ENCODE assay signal across 25 cellular contexts in the genomic region with DNA sequence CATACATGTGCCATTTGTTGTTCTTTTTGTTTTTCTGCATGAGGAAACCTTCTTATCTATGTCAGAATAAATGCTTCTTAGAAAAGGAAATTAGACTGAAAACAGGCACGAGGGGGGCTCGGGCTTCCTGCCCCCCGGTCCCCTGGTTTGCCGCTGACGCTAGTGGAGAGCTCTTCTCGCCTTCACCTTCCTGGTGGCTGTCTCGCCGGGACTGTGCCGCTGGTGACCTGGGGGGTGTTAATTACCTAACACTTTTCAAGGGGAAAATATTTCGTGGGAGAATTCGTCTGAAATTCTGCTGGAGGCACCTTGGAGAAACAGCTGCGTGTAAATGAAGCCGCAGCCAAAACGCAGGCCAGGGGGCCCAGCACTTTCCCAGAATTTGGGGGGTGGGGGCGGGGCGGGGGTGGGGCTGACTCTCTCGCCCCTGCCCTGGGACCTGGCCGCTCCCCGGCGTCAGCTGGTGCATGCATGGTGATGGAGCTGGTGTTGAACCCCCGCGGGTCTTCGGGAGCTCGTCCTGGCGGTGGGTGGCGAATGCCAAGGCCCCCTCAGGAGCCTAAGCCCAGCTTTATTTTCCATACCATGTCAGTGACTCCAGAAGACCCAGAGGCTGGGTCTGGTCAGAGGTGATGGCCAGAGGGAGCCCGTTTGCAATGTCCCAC.
"Had no signal": no experiment of that assay in that cellular context is flagged by ENCODE, and none has a peak within 500 bp of the region (broad histone marks: within the 10 kb centered on the region; RNA-seq: fewer than 3 reads in every experiment).

No MANE protein-coding gene starts in this region.

- H3K36me3 ChIP-seq: MG63, SJCRH30 had no signal

- DNase-seq: activated CD4-positive, alpha-beta T cell treated with anti-CD3 and anti-CD28 coated beads for 36 hours; activated CD4-positive, alpha-beta T cell treated with anti-CD3 and anti-CD28 coated beads, Interleukin-2, amount 10 ng/mL, durations not matched to agents 7 days and 5 days; activated CD4-positive, alpha-beta T cell treated with anti-CD3 and anti-CD28 coated beads, Interleukin-2, amount 50 U/mL, for 48 hours; activated CD4-positive, CD25-positive, alpha-beta regulatory T cell; activated CD8-positive, alpha-beta T cell treated with anti-CD3 and anti-CD28 coated beads, Interleukin-2, amount 10 ng/mL, durations not matched to agents 7 days and 5 days; activated naive CD4-positive, alpha-beta T cell treated with anti-CD3 and anti-CD28 coated beads, Interleukin-2, amount 10 ng/mL, durations not matched to agents 7 days and 5 days; activated naive CD8-positive, alpha-beta T cell treated with anti-CD3 and anti-CD28 coated beads, Interleukin-2, amount 50 U/mL, for 24 hours; activated T-cell treated with anti-CD3 and anti-CD28 coated beads, Interleukin-2, amount 50 U/mL, for 24 hours; anterior cingulate cortex; Kasumi-1; KG1; MG63; MV-4-11; NCI-H1092; NCI-H1436 treated with DMSO at 0.1 percent for 48 hours; NCI-H1694 treated with DMSO at 0.1 percent for 48 hours; NCI-H2029; NCI-H345; NCI-H524 treated with DMSO at 0.1 percent for 48 hours; SHP77; SJCRH30; T1000; WERI-Rb-1 had no signal

- ATAC-seq: activated CD4-positive, alpha-beta T cell treated with anti-CD3 and anti-CD28 coated beads for 36 hours; activated CD8-positive, alpha-beta T cell treated with anti-CD3 and anti-CD28 coated beads, Interleukin-2, amount 10 ng/mL, durations not matched to agents 7 days and 5 days; activated naive CD8-positive, alpha-beta T cell treated with anti-CD3 and anti-CD28 coated beads, Interleukin-2, amount 50 U/mL, for 24 hours; Panc1 had no signal

- H3K27ac ChIP-seq: SJCRH30, SK-N-MC, WERI-Rb-1 had no signal

- H3K4me1 ChIP-seq: SJCRH30 had no signal

- H3K9me3 ChIP-seq: MG63, SJCRH30 had no signal

- H3K4me3 ChIP-seq: MG63, SJCRH30, SK-N-MC had no signal
